In the genomic region with DNA sequence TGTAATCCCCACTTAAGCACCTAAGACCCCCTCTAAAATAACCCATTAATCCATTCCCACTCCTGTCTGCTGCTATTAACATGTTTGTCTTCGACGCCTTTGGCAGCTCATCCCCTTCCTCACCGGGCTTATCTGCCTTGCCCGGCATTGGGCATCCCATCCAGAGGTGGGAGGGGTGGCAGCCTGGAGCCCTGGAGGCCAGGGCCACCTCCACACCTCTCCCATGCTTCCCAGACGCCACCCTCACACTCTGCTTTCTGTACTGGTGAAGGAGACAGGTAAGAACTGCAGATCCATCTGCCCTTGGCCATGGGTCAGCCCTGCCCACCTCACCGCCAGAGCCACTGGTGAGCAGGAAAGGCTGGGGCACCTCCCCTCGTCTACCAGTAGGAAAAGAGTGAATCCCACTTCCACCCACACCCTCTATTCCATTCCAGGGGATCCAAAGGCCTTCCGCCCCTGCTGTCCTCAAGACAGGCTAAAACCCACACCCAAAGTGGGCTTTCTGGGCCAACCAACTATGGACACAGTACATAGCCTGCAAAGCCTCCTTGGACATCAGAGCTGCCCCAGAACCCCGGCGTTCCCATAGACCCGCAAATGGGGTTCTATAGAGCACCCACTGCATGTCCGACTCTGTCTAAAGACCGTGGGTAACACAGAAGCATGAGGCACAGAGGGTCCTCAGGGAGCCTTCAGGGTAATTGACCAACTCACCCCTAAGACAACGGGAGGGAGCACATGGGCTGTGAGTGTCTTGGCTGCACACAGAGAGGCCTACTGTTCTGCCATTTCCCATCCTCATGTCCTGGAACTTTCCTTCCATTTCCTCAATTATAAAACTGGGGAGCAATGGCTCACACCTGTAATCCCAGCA, we compare ENCODE assay signal across 19 cellular contexts. TPM values are rescaled to one million over a fixed set of nuclear protein-coding genes. Genes with fewer than 3 reads are reported as not detected.
A peak's percentile ranks its signal among the peaks of the same experiment; 100 is the strongest.
DNase-seq lines count a peak whose midpoint lies in the region; ATAC-seq and TF ChIP-seq lines count a peak whose summit lies in the region.
"Had no signal": no experiment of that assay in that cellular context is flagged by ENCODE, and none has a peak within 500 bp of the region (broad histone marks: within the 10 kb centered on the region; RNA-seq: fewer than 3 reads in every experiment).

No MANE protein-coding gene starts in this region.

- no peaks in the 10 kb centered on the region for H3K36me3 ChIP-seq in uterus
- H3K36me3 ChIP-seq: esophagus squamous epithelium had no signal

- ATAC-seq in left ventricle myocardium superior (no peak), GM21786 (IDR thresholded peaks at IDR 0.05; ENCODE audit: unreplicated experiment) (no peak), HG03378 (IDR thresholded peaks at IDR 0.05; ENCODE audit: unreplicated experiment) (no peak)
- no peak for ATAC-seq in natural killer cell treated with Interleukin-12 subunit alpha and Interleukin-12 subunit beta and Interleukin-15 and Interleukin-18, amount 100 ng/mL, for 72 hours
- ATAC-seq: activated CD4-positive, CD25-positive, alpha-beta regulatory T cell treated with anti-CD3 and anti-CD28 coated beads, Interleukin-2, amount 50 U/mL, for 24 hours; stimulated activated naive CD8-positive, alpha-beta T cell treated with anti-CD3 and anti-CD28 coated beads, Interleukin-15, amount 100 ng/mL, for 72 hours had no signal

- peaks cover 0 to 4% of the 10 kb centered on the region in 2 donors for H3K9me3 ChIP-seq in uterus
- H3K9me3 ChIP-seq: esophagus squamous epithelium had no signal

- no peak overlapping the region for H3K4me3 ChIP-seq in uterus
- H3K4me3 ChIP-seq: esophagus squamous epithelium had no signal

- H3K9me3 Mint-ChIP-seq in natural killer cell treated with Interleukin-12 subunit alpha and Interleukin-12 subunit beta and Interleukin-15 and Interleukin-18, amount 100 ng/mL, for 72 hours, result no peaks in the 10 kb centered on the region

- H3K27me3 ChIP-seq in uterus, result no peaks in the 10 kb centered on the region

- no peak overlapping the region for H3K4me3 Mint-ChIP-seq in natural killer cell treated with Interleukin-12 subunit alpha and Interleukin-12 subunit beta and Interleukin-15 and Interleukin-18, amount 100 ng/mL, for 72 hours
- H3K4me3 Mint-ChIP-seq: stimulated activated naive CD8-positive, alpha-beta T cell treated with anti-CD3 and anti-CD28 coated beads, Interleukin-15, amount 100 ng/mL, for 72 hours had no signal

- DNase-seq in cardiac septum (ENCODE audit: low spot score) (peak; percentile 31), left ventricle myocardium superior (no peak), uterus (peak; percentile 3 to 5), dermis blood vessel endothelial cell (no peak)
- peak; percentile 25 for DNase-seq in activated CD8-positive, alpha-beta memory T cell treated with anti-CD3 and anti-CD28 coated beads, Interleukin-2, amount 50 U/mL, for 48 hours
- peak; percentile 51 for DNase-seq in natural killer cell treated with Interleukin-12 subunit alpha and Interleukin-12 subunit beta and Interleukin-15 and Interleukin-18, amount 100 ng/mL, for 72 hours (ENCODE audit: low spot score)
- DNase-seq: EL, esophagus squamous epithelium, mesendoderm, NCI-H1436, NCI-H2227 treated with DMSO at 0.1 percent for 48 hours, retina, SIG-M5 had no signal

- no peak for TF ChIP-seq CTCF in uterus (IDR thresholded peaks at IDR 0.05)

- intact Hi-C loops in cardiac septum (cut with DNase I) (no loop called here), left ventricle myocardium superior (cut with micrococcal nuclease) (no loop called here), uterus (cut with DNase I; ENCODE audit: low total_unique reads) (no loop called here)

- H3K36me3 Mint-ChIP-seq in natural killer cell treated with Interleukin-12 subunit alpha and Interleukin-12 subunit beta and Interleukin-15 and Interleukin-18, amount 100 ng/mL, for 72 hours, result no peaks in the 10 kb centered on the region

- H3K4me1 Mint-ChIP-seq in natural killer cell treated with Interleukin-12 subunit alpha and Interleukin-12 subunit beta and Interleukin-15 and Interleukin-18, amount 100 ng/mL, for 72 hours (ENCODE audit: low read depth in 2 of 2), result peaks cover 0 to 2% of the 10 kb centered on the region in 2 donors
- H3K4me1 Mint-ChIP-seq: stimulated activated naive CD8-positive, alpha-beta T cell treated with anti-CD3 and anti-CD28 coated beads, Interleukin-15, amount 100 ng/mL, for 72 hours had no signal

- no peak overlapping the region for H3K27ac Mint-ChIP-seq in natural killer cell treated with Interleukin-12 subunit alpha and Interleukin-12 subunit beta and Interleukin-15 and Interleukin-18, amount 100 ng/mL, for 72 hours
- H3K27ac Mint-ChIP-seq: stimulated activated naive CD8-positive, alpha-beta T cell treated with anti-CD3 and anti-CD28 coated beads, Interleukin-15, amount 100 ng/mL, for 72 hours had no signal

- H3K27me3 Mint-ChIP-seq in natural killer cell treated with Interleukin-12 subunit alpha and Interleukin-12 subunit beta and Interleukin-15 and Interleukin-18, amount 100 ng/mL, for 72 hours, result peaks cover 19 to 39% of the 10 kb centered on the region in 2 donors

- TF ChIP-seq POLR2A in uterus (IDR thresholded peaks at IDR 0.05), result no peak

- no peak overlapping the region for H3K27ac ChIP-seq in uterus
- H3K27ac ChIP-seq: esophagus squamous epithelium had no signal

- no peaks in the 10 kb centered on the region for H3K4me1 ChIP-seq in uterus
- H3K4me1 ChIP-seq: esophagus squamous epithelium had no signal

RNA-seq across cellular contexts. Expression of a gene that starts 23.3 kb away (rescaled TPM):
- total RNA-seq in cardiac septum, result not detected
- not detected for total RNA-seq in left ventricle myocardium superior
- total RNA-seq in natural killer cell treated with Interleukin-12 subunit alpha and Interleukin-12 subunit beta and Interleukin-15 and Interleukin-18, amount 100 ng/mL, for 72 hours, result not detected
- total RNA-seq in uterus, result 1 to 10 TPM in 3 of 4 donors, under 1 TPM in 1; 0.69 to 5.3 (median 2.7) TPM
- total RNA-seq in dermis blood vessel endothelial cell, result not detected in 2 replicates
- total RNA-seq: LHCN-M2; T-helper 2 cell treated with Interferon-gamma antibody and Interleukin-4, amounts not matched to agents 100 ng/mL and 5 ng/mL, for 36 hours had no signal

Comparison
In these comparisons a context has a peak if more than half of its experiments do, and no peak if none do; other contexts are left out.
1. DNase-seq: peak in cardiac septum (single experiment), activated CD8-positive, alpha-beta memory T cell treated with anti-CD3 and anti-CD28 coated beads, Interleukin-2, amount 50 U/mL, for 48 hours (single experiment), natural killer cell treated with Interleukin-12 subunit alpha and Interleukin-12 subunit beta and Interleukin-15 and Interleukin-18, amount 100 ng/mL, for 72 hours (single experiment) and uterus (2 of 2); none in left ventricle myocardium superior (single experiment) and dermis blood vessel endothelial cell (single experiment).